In the genomic region with DNA sequence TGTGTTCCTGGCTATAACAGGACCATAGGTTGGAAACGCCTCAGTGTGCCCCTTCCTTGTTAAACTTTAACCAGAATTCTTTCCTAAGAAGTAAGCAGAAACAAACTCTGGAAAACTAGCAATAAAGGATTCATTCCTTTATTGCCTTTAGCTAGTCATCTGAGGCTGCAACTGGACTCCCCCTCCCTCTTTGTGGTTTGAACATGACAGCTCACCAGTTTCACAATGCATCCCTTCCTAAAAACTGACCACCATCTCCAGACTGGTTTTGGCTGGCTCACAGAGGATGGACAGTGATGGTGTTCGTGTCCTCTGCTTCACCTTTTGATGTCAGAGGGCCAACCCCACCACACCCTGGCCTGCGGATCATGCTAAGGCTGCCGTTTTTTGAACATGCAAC, we compare ENCODE assay signal across 9 cellular contexts. TPM values are rescaled to one million over a fixed set of nuclear protein-coding genes. Genes with fewer than 3 reads are reported as not detected.
DNase-seq lines count a peak whose midpoint lies in the region; ATAC-seq, FAIRE-seq and TF ChIP-seq lines count a peak whose summit lies in the region.
"Had no signal": no experiment of that assay in that cellular context is flagged by ENCODE, and none has a peak within 500 bp of the region (broad histone marks: within the 10 kb centered on the region; RNA-seq: fewer than 3 reads in every experiment).

No MANE protein-coding gene starts in this region.

- TF ChIP-seq EP300 in gastroesophageal sphincter (IDR thresholded peaks at IDR 0.05) = no peak

- H3K36me3 Mint-ChIP-seq in CD4-positive, alpha-beta T cell (ENCODE audit: low read depth) = no peaks in the 10 kb centered on the region

- no peaks in the 10 kb centered on the region for H3K9me3 Mint-ChIP-seq in CD4-positive, alpha-beta T cell

- no peak for FAIRE-seq in small intestine (lab: Jason Lieb, UNC)

- H3K27me3 ChIP-seq in gastroesophageal sphincter (no peaks in the 10 kb centered on the region), small intestine (ENCODE audit: control insufficient read depth in 2 of 2, insufficient read depth in 2 of 2, low read length in 2 of 2) (no peaks in the 10 kb centered on the region), prostate gland (replicated peaks; ENCODE audit: insufficient read depth) (no peaks in the 10 kb centered on the region)
- H3K27me3 ChIP-seq in CD4-positive, alpha-beta T cell (ENCODE audit: control insufficient read depth, insufficient read depth, low read length) = no peaks in the 10 kb centered on the region

- peaks cover 4% of the 10 kb centered on the region for H3K4me1 Mint-ChIP-seq in CD4-positive, alpha-beta T cell (ENCODE audit: low read depth)

- no peak overlapping the region for H3K27ac Mint-ChIP-seq in CD4-positive, alpha-beta T cell

- H3K36me3 ChIP-seq in gastroesophageal sphincter (no peaks in the 10 kb centered on the region), small intestine (ENCODE audit: control insufficient read depth in 2 of 2, insufficient read depth in 2 of 2, low read length in 2 of 2) (no peaks in the 10 kb centered on the region), prostate gland (no peaks in the 10 kb centered on the region)

- no peak overlapping the region for H3K4me3 Mint-ChIP-seq in CD4-positive, alpha-beta T cell

- CTCF ChIA-PET in GM10248 (lab: Yijun Ruan, JAX) = no interaction called here
- CTCF ChIA-PET in CD4-positive, alpha-beta T cell (lab: Charles Lee) = interaction anchor here (1.7 kb wide), 1 partner anchor 12 kb away, joined by 6 read pairs; no protein-coding TSS in a partner anchor

- peak; percentile 40 for ATAC-seq in GM19395 (IDR thresholded peaks at IDR 0.05; ENCODE audit: unreplicated experiment)
- peak; percentile 57 for ATAC-seq in gastroesophageal sphincter
- no peak for ATAC-seq in CD4-positive, alpha-beta T cell (ENCODE audit: poor library complexity)

- TF ChIP-seq CTCF in gastroesophageal sphincter (IDR thresholded peaks at IDR 0.05) (no peak), GM10248 (IDR thresholded peaks at IDR 0.05; ENCODE audit: control extremely low read depth, extremely low read depth, low read depth, missing control alignments) (no peak), prostate gland (IDR thresholded peaks at IDR 0.05) (no peak)
- TF ChIP-seq CTCF in CD4-positive, alpha-beta T cell (IDR thresholded peaks at IDR 0.05) = no peak

- no peak overlapping the region for H3K27ac ChIP-seq in gastroesophageal sphincter
- H3K27ac ChIP-seq in small intestine (ENCODE audit: low read depth in 1 of 2, low read length in 1 of 2) = no peak overlapping the region
- H3K27ac ChIP-seq in prostate gland = no peak overlapping the region
- no peak overlapping the region for H3K27ac ChIP-seq in CD4-positive, alpha-beta T cell (ENCODE audit: low read depth, low read length)

- intact Hi-C loops in prostate gland (cut with DNase I) = no loop called here
- intact Hi-C loops in CD4-positive, alpha-beta T cell (cut with DNase I, micrococcal nuclease) = no loop called here

- H3K9me3 ChIP-seq in gastroesophageal sphincter (no peaks in the 10 kb centered on the region), small intestine (ENCODE audit: control insufficient read depth, low read depth) (no peaks in the 10 kb centered on the region), prostate gland (no peaks in the 10 kb centered on the region)
- H3K9me3 ChIP-seq in CD4-positive, alpha-beta T cell (ENCODE audit: control insufficient read depth, low read length) = no peaks in the 10 kb centered on the region

- H3K4me3 ChIP-seq in gastroesophageal sphincter (no peak overlapping the region), small intestine (ENCODE audit: low read depth in 1 of 2, low read length in 2 of 2) (no peak overlapping the region), prostate gland (no peak overlapping the region)

- H3K4me1 ChIP-seq in gastroesophageal sphincter = peaks cover 0 to 5% (median 0%) of the 10 kb centered on the region in 3 donors
- peaks cover 2 to 8% of the 10 kb centered on the region in 2 donors for H3K4me1 ChIP-seq in small intestine (ENCODE audit: control insufficient read depth in 2 of 2, insufficient read depth in 1 of 2, low read depth in 1 of 2, low read length in 1 of 2)
- no peaks in the 10 kb centered on the region for H3K4me1 ChIP-seq in prostate gland (replicated peaks)

- no peaks in the 10 kb centered on the region for H3K27me3 Mint-ChIP-seq in CD4-positive, alpha-beta T cell

- DNase-seq in NOMO-1 (lab: John Stamatoyannopoulos, UW; ENCODE audit: unreplicated experiment in 2 of 2) (peak; percentile 27 to 42), small intestine (peak; percentile 23), GM10248 (ENCODE audit: extremely low spot score) (no peak), prostate gland (ENCODE audit: low spot score) (no peak), NCI-H1417 (lab: John Stamatoyannopoulos, UW) (no peak)
- DNase-seq in CD4-positive, alpha-beta T cell = no peak
- DNase-seq: activated gamma-delta T cell had no signal

- POLR2A ChIA-PET in GM10248 (lab: Yijun Ruan, JAX) = no interaction called here
- POLR2A ChIA-PET in CD4-positive, alpha-beta T cell (lab: Charles Lee) = no interaction called here

- WGBS in gastroesophageal sphincter (ENCODE audit: low coverage in 1 of 2), 2 donors = 89 to 100% methylated on average over 1 to 4 of the region's 4 CpGs
- 26 to 58% (median 45%) methylated on average over 4 of the region's 4 CpGs for WGBS in small intestine, 3 donors
- 65% methylated on average over 4 of the region's 4 CpGs for WGBS in prostate gland

- TF ChIP-seq POLR2A in gastroesophageal sphincter (IDR thresholded peaks at IDR 0.05) = no peak
- no peak for TF ChIP-seq POLR2A in prostate gland (IDR thresholded peaks at IDR 0.05)

RNA-seq across cellular contexts. Expression of gene TGFBR2, which starts 27.9 kb away (rescaled TPM):
- 100 to 1,000 TPM; 174 to 297 (median 231) TPM for total RNA-seq in gastroesophageal sphincter
- polyA plus RNA-seq in small intestine = 10 to 100 TPM in 2 of 3 donors, 1 to 10 TPM in 1; 6.0 to 77.5 (median 13.5) TPM
- 10 to 100 TPM; 53.0 to 69.6 TPM for total RNA-seq in prostate gland
- 100 to 1,000 TPM; 203 to 205 TPM for total RNA-seq in CD4-positive, alpha-beta T cell

Comparison
In these comparisons a context has a peak if more than half of its experiments do, and no peak if none do; other contexts are left out.
1. DNase-seq: peak in NOMO-1 (2 of 2) and small intestine (single experiment); none in GM10248 (single experiment), prostate gland (single experiment), NCI-H1417 (0 of 3) and CD4-positive, alpha-beta T cell (0 of 10).